In the genomic region with DNA sequence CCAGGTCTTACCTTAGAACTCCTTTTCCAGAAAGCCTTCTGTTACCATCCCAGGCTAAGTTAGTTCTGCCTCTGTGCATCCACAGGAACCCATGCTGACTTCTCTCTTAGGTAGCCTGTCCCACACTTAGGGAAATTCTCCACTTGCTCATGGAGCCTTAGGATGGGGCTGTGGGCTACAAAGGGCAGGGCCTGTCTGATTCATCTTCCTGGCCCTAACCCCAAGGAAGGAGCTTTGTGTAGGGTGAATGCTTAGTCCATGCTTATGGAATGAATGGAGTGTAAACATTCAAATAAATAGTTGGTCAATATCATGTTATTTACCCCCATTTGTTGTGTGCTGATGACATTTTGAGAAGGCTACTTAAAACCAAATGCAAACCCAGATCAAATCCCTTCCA, we compare ENCODE assay signal across 22 cellular contexts. TPM values are rescaled to one million over a fixed set of nuclear protein-coding genes. Genes with fewer than 3 reads are reported as not detected.
"Had no signal": no experiment of that assay in that cellular context is flagged by ENCODE, and none has a peak within 500 bp of the region (broad histone marks: within the 10 kb centered on the region; RNA-seq: fewer than 3 reads in every experiment).

No MANE protein-coding gene starts in this region.

- H3K27ac Mint-ChIP-seq: activated naive CD4-positive, alpha-beta T cell treated with anti-CD3 and anti-CD28 coated beads, Interleukin-2, amount 50 U/mL, for 24 hours; activated T-cell treated with anti-CD3 and anti-CD28 coated beads, Interleukin-2, amount 50 U/mL, for 72 hours; dendritic cell treated with granulocyte-macrophage colony-stimulating factor and Interleukin-4, amounts not matched to agents 40 ng/mL and 50 ng/mL, for 4 days; T-helper 1 cell treated with Interleukin-12 subunit alpha and Interleukin-12 subunit beta and Interleukin-4 antibody, amounts not matched to agents 30 μg/mL and 1 μg/mL, for 36 hours had no signal

- H3K4me1 ChIP-seq: adrenal gland, esophagus muscularis mucosa, tibial nerve had no signal

- DNase-seq: activated CD4-positive, alpha-beta T cell treated with anti-CD3 and anti-CD28 coated beads, Interleukin-2, amount 50 U/mL, for 1 hour; activated CD4-positive, CD25-positive, alpha-beta regulatory T cell treated with anti-CD3 and anti-CD28 coated beads, Interleukin-2, amount 50 U/mL, for 72 hours; activated effector memory CD4-positive, alpha-beta T cell treated with anti-CD3 and anti-CD28 coated beads, Interleukin-2, amount 50 U/mL, for 16 hours; activated T-cell treated with anti-CD3 and anti-CD28 coated beads, Interleukin-2, amount 50 U/mL, for 72 hours; adrenal gland; effector CD8-positive, alpha-beta T cell; hippocampal formation; occipital lobe; posterior cingulate gyrus; stimulated activated naive CD8-positive, alpha-beta T cell treated with anti-CD3 and anti-CD28 coated beads, Interleukin-15, Interleukin-2, amounts not matched to agents 100 U/mL and 50 U/mL, for 24 hours; substantia nigra had no signal

- H3K9me3 ChIP-seq: adrenal gland had no signal

- H3K9me3 Mint-ChIP-seq: activated naive CD4-positive, alpha-beta T cell treated with anti-CD3 and anti-CD28 coated beads, Interleukin-2, amount 50 U/mL, for 24 hours; activated T-cell treated with anti-CD3 and anti-CD28 coated beads, Interleukin-2, amount 50 U/mL, for 72 hours; dendritic cell treated with granulocyte-macrophage colony-stimulating factor and Interleukin-4, amounts not matched to agents 40 ng/mL and 50 ng/mL, for 4 days; T-helper 1 cell treated with Interleukin-12 subunit alpha and Interleukin-12 subunit beta and Interleukin-4 antibody, amounts not matched to agents 30 μg/mL and 1 μg/mL, for 36 hours had no signal

- H3K36me3 Mint-ChIP-seq: activated naive CD4-positive, alpha-beta T cell treated with anti-CD3 and anti-CD28 coated beads, Interleukin-2, amount 50 U/mL, for 24 hours had no signal

- H3K4me3 ChIP-seq: adrenal gland, esophagus muscularis mucosa, lung, tibial nerve had no signal

- H3K4me1 Mint-ChIP-seq: activated naive CD4-positive, alpha-beta T cell treated with anti-CD3 and anti-CD28 coated beads, Interleukin-2, amount 50 U/mL, for 24 hours had no signal

- ATAC-seq: activated T-cell treated with anti-CD3 and anti-CD28 coated beads, Interleukin-2, amount 50 U/mL, for 72 hours; stimulated activated naive CD8-positive, alpha-beta T cell treated with anti-CD3 and anti-CD28 coated beads, Interleukin-15, Interleukin-2, amounts not matched to agents 100 U/mL and 50 U/mL, for 24 hours had no signal

- H3K4me3 Mint-ChIP-seq: activated naive CD4-positive, alpha-beta T cell treated with anti-CD3 and anti-CD28 coated beads, Interleukin-2, amount 50 U/mL, for 24 hours; activated T-cell treated with anti-CD3 and anti-CD28 coated beads, Interleukin-2, amount 50 U/mL, for 72 hours; dendritic cell treated with granulocyte-macrophage colony-stimulating factor and Interleukin-4, amounts not matched to agents 40 ng/mL and 50 ng/mL, for 4 days; T-helper 1 cell treated with Interleukin-12 subunit alpha and Interleukin-12 subunit beta and Interleukin-4 antibody, amounts not matched to agents 30 μg/mL and 1 μg/mL, for 36 hours had no signal

- H3K36me3 ChIP-seq: adrenal gland, esophagus muscularis mucosa, tibial nerve had no signal

- H3K27me3 Mint-ChIP-seq: dendritic cell treated with granulocyte-macrophage colony-stimulating factor and Interleukin-4, amounts not matched to agents 40 ng/mL and 50 ng/mL, for 4 days had no signal

- H3K27ac ChIP-seq: adrenal gland, esophagus muscularis mucosa, tibial nerve, VCaP had no signal

- H3K27me3 ChIP-seq: adrenal gland had no signal

RNA-seq across cellular contexts. Expression of a gene that starts 54.7 kb away (rescaled TPM):
- total RNA-seq: activated CD8-positive, alpha-beta memory T cell treated with anti-CD3 and anti-CD28 coated beads for 36 hours; activated T-cell treated with anti-CD3 and anti-CD28 coated beads, Interleukin-2, amount 50 U/mL, for 72 hours; endothelial cell of umbilical vein; glomerular endothelial cell; myocyte had no signal
